ENCODE assay signal across 1 cellular context in genomic region chr5:132116072-132116471, GRCh38.
TF ChIP-seq lines count a peak whose summit lies in the region.

No MANE protein-coding gene starts in this region.

TF ChIP-seq in K562, 482 proteins besides CTCF, POLR2A, EP300 and RAD21:
- TF ChIP-seq ZNF316 (IDR thresholded peaks at IDR 0.05) (peak; percentile 83), C11orf30 (IDR thresholded peaks at IDR 0.05; ENCODE audit: low read depth) (peak; percentile 58; the same call in 1 of the 2 replicates), GABPB2 (CRISPR knock-in tag; conservative IDR thresholded peaks at IDR 0.05) (no peak)
TF ChIP-seq in K562: peak in this region for 2.
